In the genomic region with DNA sequence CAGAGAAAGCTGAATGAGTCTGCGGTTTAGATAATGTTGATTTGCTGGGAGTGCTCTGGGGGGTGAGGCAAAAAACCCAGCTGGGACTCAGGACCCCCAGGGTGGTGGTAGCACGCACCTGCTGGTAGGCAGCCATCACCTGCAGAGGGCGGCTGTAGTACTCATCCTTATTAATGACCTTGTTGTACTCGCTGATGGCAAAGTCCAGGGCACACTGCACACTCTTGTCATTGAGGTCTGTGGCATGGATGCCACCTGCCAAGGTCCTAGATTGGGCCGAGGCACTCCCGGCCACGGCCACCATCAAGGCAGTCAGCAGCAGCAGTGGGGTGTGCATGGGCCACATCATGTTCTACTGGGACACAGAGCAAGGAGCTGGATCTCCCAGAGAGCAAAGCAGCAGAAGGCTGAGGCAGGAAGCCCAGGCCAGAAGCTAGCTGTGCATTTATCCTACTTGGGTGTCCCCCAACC, we compare ENCODE assay signal across 29 cellular contexts. TPM values are rescaled to one million over a fixed set of nuclear protein-coding genes. Genes with fewer than 3 reads are reported as not detected.
DNase-seq lines count a peak whose midpoint lies in the region; ATAC-seq, FAIRE-seq and TF ChIP-seq lines count a peak whose summit lies in the region.
"Had no signal": no experiment of that assay in that cellular context is flagged by ENCODE, and none has a peak within 500 bp of the region (broad histone marks: within the 10 kb centered on the region; RNA-seq: fewer than 3 reads in every experiment).

A gene with protein sequence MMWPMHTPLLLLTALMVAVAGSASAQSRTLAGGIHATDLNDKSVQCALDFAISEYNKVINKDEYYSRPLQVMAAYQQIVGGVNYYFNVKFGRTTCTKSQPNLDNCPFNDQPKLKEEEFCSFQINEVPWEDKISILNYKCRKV (minus strand): TSS at position 421 of the 471 bp plus-strand sequence. CDS start 72 bp downstream, at position 349.

- H3K79me2 ChIP-seq in HepG2 (ENCODE audit: insufficient read depth, low read length) = no peaks in the 10 kb centered on the region

- TF ChIP-seq POLR2A in HepG2 (IDR thresholded peaks at IDR 0.05; ENCODE audit: insufficient read depth in 1 of 2, low read depth in 2 of 2, low read length in 2 of 2) (no peak), right lobe of liver (IDR thresholded peaks at IDR 0.05) (no peak), gastroesophageal sphincter (IDR thresholded peaks at IDR 0.05) (no peak)

- H3K36me3 ChIP-seq in HepG2 (replicated peaks in 1 of 2; ENCODE audit: control insufficient read depth in 1 of 2, insufficient read depth in 2 of 2, low read length in 2 of 2) = no peaks in the 10 kb centered on the region
- H3K36me3 ChIP-seq in right lobe of liver = no peaks in the 10 kb centered on the region
- H3K36me3 ChIP-seq in gastroesophageal sphincter = no peaks in the 10 kb centered on the region
- H3K36me3 ChIP-seq: Peyer's patch, SJCRH30 had no signal

- in situ Hi-C loops in HepG2 (cut with HindIII; ENCODE audit: extremely low pct_ligation_motif_present, low pct_unique_long_range_greater_than_20kb) = no loop called here

- POLR2A ChIA-PET in HepG2 (lab: Yijun Ruan, JAX) = no interaction called here

- H3K4me1 ChIP-seq in HepG2 (ENCODE audit: insufficient read depth, low read length) (peaks cover 24% of the 10 kb centered on the region), right lobe of liver (peaks cover 0 to 6% (median 0%) of the 10 kb centered on the region in 4 donors), gastroesophageal sphincter (peaks cover 0 to 63% (median 25%) of the 10 kb centered on the region in 3 donors)
- H3K4me1 ChIP-seq: Peyer's patch, SJCRH30 had no signal

- CTCF ChIA-PET in HepG2 (lab: Yijun Ruan, JAX; ENCODE audit: low intra/inter-chr PET ratio, low total read pairs) = no interaction called here

- H4K20me1 ChIP-seq in HepG2 (ENCODE audit: insufficient read depth, low read length) = no peaks in the 10 kb centered on the region

- no peak for TF ChIP-seq RAD21 in HepG2 (CRISPR knock-in tag; IDR thresholded peaks at IDR 0.05)

- peak within 1 kb of the TSS in 2 of 3 experiments; percentile 79 to 87 for H3K27ac Mint-ChIP-seq in nephron
- H3K27ac Mint-ChIP-seq: CD8-positive, alpha-beta T cell had no signal

- no TSS peak for BruUV-seq in HepG2 (replicated peaks; lab: Mats Ljungman, UMichigan)

- TF ChIP-seq CTCF in HepG2 (CRISPR knock-in tag; IDR thresholded peaks at IDR 0.05) = no peak
- no peak for TF ChIP-seq CTCF in right lobe of liver (IDR thresholded peaks at IDR 0.05)
- no peak for TF ChIP-seq CTCF in gastroesophageal sphincter (IDR thresholded peaks at IDR 0.05)
- TF ChIP-seq CTCF in nephron (IDR thresholded peaks at IDR 0.05; ENCODE audit: unreplicated experiment in 3 of 3) = no peak

- peak; percentile 30 for ATAC-seq in HepG2
- no peak for ATAC-seq in right lobe of liver
- ATAC-seq in gastroesophageal sphincter = no peak
- ATAC-seq: CD8-positive, alpha-beta T cell; K562 had no signal

- no peaks in the 10 kb centered on the region for H3K9me3 Mint-ChIP-seq in nephron
- H3K9me3 Mint-ChIP-seq: CD8-positive, alpha-beta T cell had no signal

- H3K27me3 ChIP-seq in HepG2 (ENCODE audit: control insufficient read depth in 1 of 2, insufficient read depth in 2 of 2, low read length in 2 of 2) = peaks cover 0 to 4% of the 10 kb centered on the region in 2 experiments; a peak in 1 of 5 replicates
- H3K27me3 ChIP-seq in right lobe of liver = no peaks in the 10 kb centered on the region
- H3K27me3 ChIP-seq in gastroesophageal sphincter = no peaks in the 10 kb centered on the region
- H3K27me3 ChIP-seq: Peyer's patch had no signal

- no peak for TF ChIP-seq EP300 in HepG2 (IDR thresholded peaks at IDR 0.05; ENCODE audit: low read depth in 2 of 2, low read length in 2 of 2)
- TF ChIP-seq EP300 in HepG2 (CRISPR knock-in tag; IDR thresholded peaks at IDR 0.05; ENCODE audit: borderline replicate concordance) = no peak
- no peak for TF ChIP-seq EP300 in gastroesophageal sphincter (IDR thresholded peaks at IDR 0.05)

- H3K27me3 Mint-ChIP-seq in nephron (ENCODE audit: low read depth) = peaks cover 6% of the 10 kb centered on the region

- no peak within 1 kb of the TSS; the same call in 1 of the 2 replicates for H3K4me2 ChIP-seq in HepG2 (ENCODE audit: low read depth, low read length)

- H3K4me3 Mint-ChIP-seq in nephron = no peak within 1 kb of the TSS
- H3K4me3 Mint-ChIP-seq: CD8-positive, alpha-beta T cell had no signal

- FAIRE-seq in HepG2 (lab: Jason Lieb, UNC) = no peak
- FAIRE-seq: G401.6, GM19239, K562 had no signal

- no peak within 1 kb of the TSS for H3K9ac ChIP-seq in HepG2 (ENCODE audit: insufficient read depth, low read depth, low read length)

- H2AFZ ChIP-seq in HepG2 (ENCODE audit: low read length) = no peak within 1 kb of the TSS

- H3K4me1 Mint-ChIP-seq in nephron = peaks cover 5% of the 10 kb centered on the region

- H3K9me3 ChIP-seq in HepG2 (ENCODE audit: low read length) (no peaks in the 10 kb centered on the region), right lobe of liver (no peaks in the 10 kb centered on the region), gastroesophageal sphincter (no peaks in the 10 kb centered on the region)
- H3K9me3 ChIP-seq: Peyer's patch, SJCRH30 had no signal

- H3K27ac ChIP-seq in HepG2 (ENCODE audit: extremely low read length, insufficient read depth, low read length) = peak within 1 kb of the TSS; percentile 33
- H3K27ac ChIP-seq in right lobe of liver = no peak within 1 kb of the TSS
- H3K27ac ChIP-seq in gastroesophageal sphincter = peak within 1 kb of the TSS in 3 of 4 donors; percentile 64 to 89 (median 76)
- H3K27ac ChIP-seq: Peyer's patch, SJCRH30 had no signal

- H3K36me3 Mint-ChIP-seq in nephron (ENCODE audit: low read depth) = no peaks in the 10 kb centered on the region
- H3K36me3 Mint-ChIP-seq: CD8-positive, alpha-beta T cell had no signal

- H3K4me3 ChIP-seq in HepG2 (replicated peaks in 1 of 3; ENCODE audit: insufficient read depth in 1 of 3, low read depth in 2 of 3, low read length in 3 of 3) (no peak within 1 kb of the TSS), right lobe of liver (no peak within 1 kb of the TSS), gastroesophageal sphincter (no peak within 1 kb of the TSS)
- H3K4me3 ChIP-seq: K562, Peyer's patch, SJCRH30 had no signal

- intact Hi-C loops in HepG2 (cut with micrococcal nuclease; ENCODE audit: unreplicated experiment) (no loop called here), right lobe of liver (cut with DNase I) (no loop called here)

- 62% methylated on average over 7 of the region's 7 CpGs for WGBS in HepG2 (ENCODE audit: low lambda C conversion rate)
- 85% methylated on average over 4 of the region's 7 CpGs for WGBS in right lobe of liver (ENCODE audit: insufficient coverage, low coverage, low lambda C conversion rate, missing lambda C conversion rate)
- WGBS in gastroesophageal sphincter (ENCODE audit: low coverage in 1 of 2), 2 donors = 83 to 100% methylated on average over 2 of the region's 7 CpGs

- DNase-seq in HepG2 (ENCODE audit: low spot score) (no peak), right lobe of liver (no peak), NCI-H1930 (lab: John Stamatoyannopoulos, UW) (no peak), nucleus accumbens (lab: John Stamatoyannopoulos, UW) (no peak), occipital lobe (lab: John Stamatoyannopoulos, UW) (no peak), SHP77 (lab: John Stamatoyannopoulos, UW) (no peak)
- DNase-seq: AML-193; C1 segment of cervical spinal cord; CD8-positive, alpha-beta T cell; DMS153; MM.1S; NCI-H1048; NCI-H146; NCI-H2081; NCI-H2171; NCI-H345; NCI-H524; NCI-H774; Peyer's patch; SJCRH30 had no signal

TF ChIP-seq in HepG2, 621 proteins besides CTCF, POLR2A, EP300 and RAD21 (continues in another document):
- TF ChIP-seq ZNF207 (IDR thresholded peaks at IDR 0.05; ENCODE audit: borderline replicate concordance) = no peak
- no peak for TF ChIP-seq ZNF350 (CRISPR knock-in tag; IDR thresholded peaks at IDR 0.05; ENCODE audit: borderline replicate concordance, low read depth)
- TF ChIP-seq ISX (CRISPR knock-in tag; conservative IDR thresholded peaks at IDR 0.05) = no peak
- no peak for TF ChIP-seq ZNF274 (CRISPR knock-in tag; IDR thresholded peaks at IDR 0.05)
- no peak for TF ChIP-seq ZBTB26 (CRISPR knock-in tag; IDR thresholded peaks at IDR 0.05; ENCODE audit: borderline replicate concordance)

RNA-seq across cellular contexts. Expression of the gene that starts here (rescaled TPM):
- total RNA-seq in HepG2 (2016; rRNA removed; fragmentation: Illumina TruSeq; extraction: Trizol) (not detected in 2 replicates), right lobe of liver (not detected), gastroesophageal sphincter (1 to 10 TPM in 1 of 4 donors, not detected in 3; 1.9 TPM), occipital lobe (not detected)
- not detected in 2 replicates for total RNA-seq in HepG2 (2016; cell fraction: cytosol; rRNA removed; fragmentation: Illumina TruSeq; extraction: Trizol; ENCODE audit: low read depth)
- 0.27 TPM in 1 of 2 replicates, not detected in the other for total RNA-seq in HepG2 (2016; cell fraction: insoluble cytoplasmic fraction; rRNA removed; fragmentation: Illumina TruSeq; extraction: Trizol)
- total RNA-seq in HepG2 (2016; cell fraction: membrane; rRNA removed; fragmentation: Illumina TruSeq; extraction: Trizol) = not detected in 2 replicates
- total RNA-seq in HepG2 (2016; cell fraction: nucleus; rRNA removed; fragmentation: Illumina TruSeq; extraction: Trizol) = not detected in 2 replicates
- 0.16 TPM in 1 of 2 replicates, not detected in the other for polyA plus RNA-seq in HepG2 (2011; rRNA removed)
- 0.09 TPM in 1 of 2 replicates, not detected in the other for polyA plus RNA-seq in HepG2 (2011; cell fraction: cytosol; rRNA removed)
- polyA plus RNA-seq in HepG2 (2011; cell fraction: nucleus; rRNA removed) = 0.35 TPM in 1 of 2 replicates, not detected in the other
- 0.20 TPM in 1 of 2 replicates, not detected in the other for polyA plus RNA-seq in HepG2 (2012)
- not detected in 2 replicates for polyA plus RNA-seq in HepG2 (2016; cell fraction: cytosol; fragmentation: Illumina TruSeq; extraction: Trizol; ENCODE audit: low read depth)
- not detected in 2 replicates for polyA plus RNA-seq in HepG2 (2016; cell fraction: insoluble cytoplasmic fraction; fragmentation: Illumina TruSeq; extraction: Trizol; ENCODE audit: low read depth)
- not detected in 2 replicates for polyA plus RNA-seq in HepG2 (2016; cell fraction: membrane; fragmentation: Illumina TruSeq; extraction: Trizol; ENCODE audit: low read depth)
- not detected in 2 replicates for polyA plus RNA-seq in HepG2 (2016; cell fraction: nucleus; fragmentation: Illumina TruSeq; extraction: Trizol; ENCODE audit: insufficient read depth, low read depth)
- not detected in 2 replicates for polyA minus RNA-seq in HepG2 (2011; rRNA and poly(A)+ RNA removed; ENCODE audit: low replicate concordance)
- not detected in 2 replicates for polyA minus RNA-seq in HepG2 (2011; cell fraction: cytosol; rRNA and poly(A)+ RNA removed)
- polyA minus RNA-seq in HepG2 (2011; cell fraction: nucleus; rRNA and poly(A)+ RNA removed) = not detected in 2 replicates
- total RNA-seq: A172; CD8-positive, alpha-beta T cell; Daoy; H4; K562; Peyer's patch; SJCRH30 had no signal
- polyA plus RNA-seq: AG04450, K562 had no signal

Comparison
In these comparisons a context has a peak if more than half of its experiments do, and no peak if none do; other contexts are left out.
1. Peak in ATAC-seq and H3K27ac ChIP-seq in HepG2; RNA of the gene not detected or under 1 TPM.
2. H3K27ac ChIP-seq: peak in gastroesophageal sphincter (3 of 4); none in right lobe of liver (0 of 3).